ENCODE assay signal across 15 cellular contexts in the genomic region with DNA sequence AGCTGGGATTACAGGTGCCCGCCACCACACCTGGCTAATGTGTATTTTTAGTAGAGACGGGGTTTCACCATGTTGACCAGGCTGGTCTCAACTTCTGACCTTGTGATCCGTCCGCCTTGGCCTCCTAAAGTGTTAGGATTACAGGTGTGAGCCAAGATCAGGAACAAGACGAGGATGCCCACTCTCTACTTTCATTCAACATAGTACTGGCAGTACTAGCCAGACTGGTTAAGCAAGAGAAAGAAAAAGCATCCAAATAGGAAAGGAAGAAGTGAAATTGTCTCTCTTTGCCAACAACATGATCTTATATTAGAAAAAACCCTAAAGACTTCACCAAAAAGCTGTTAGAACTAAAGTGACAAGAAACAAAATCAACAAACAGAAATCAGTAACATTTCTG. TPM values are rescaled to one million over a fixed set of nuclear protein-coding genes. Genes with fewer than 3 reads are reported as not detected.
DNase-seq lines count a peak whose midpoint lies in the region; ATAC-seq, FAIRE-seq and TF ChIP-seq lines count a peak whose summit lies in the region.
"Had no signal": no experiment of that assay in that cellular context is flagged by ENCODE, and none has a peak within 500 bp of the region (broad histone marks: within the 10 kb centered on the region; RNA-seq: fewer than 3 reads in every experiment).

No MANE protein-coding gene starts in this region.

- peak overlapping the region; percentile 7 for H3K27ac Mint-ChIP-seq in activated naive CD4-positive, alpha-beta T cell treated with anti-CD3 and anti-CD28 coated beads, Interleukin-2, amount 10 ng/mL, durations not matched to agents 7 days and 5 days
- H3K27ac Mint-ChIP-seq in T-helper 17 cell (peak overlapping the region; percentile 37), nephron progenitor cell (peak overlapping the region; percentile 27), type B pancreatic cell (peak overlapping the region; percentile 41)

- no peaks in the 10 kb centered on the region for H3K9me3 ChIP-seq in T-helper 17 cell (ENCODE audit: control insufficient read depth, low read length, poor library complexity, severe bottlenecking)
- H3K9me3 ChIP-seq: BLaER1 had no signal

- no peak for DNase-seq in activated naive CD4-positive, alpha-beta T cell treated with anti-CD3 and anti-CD28 coated beads, Interleukin-2, amount 10 ng/mL, durations not matched to agents 7 days and 5 days
- DNase-seq in activated naive CD4-positive, alpha-beta T cell treated with anti-CD3 and anti-CD28 coated beads, Interleukin-2, amount 50 U/mL, for 16 hours, result no peak
- DNase-seq in T-helper 17 cell, result no peak
- DNase-seq in nephron progenitor cell, result no peak
- no peak for DNase-seq in type B pancreatic cell (ENCODE audit: extremely low spot score, unreplicated experiment)
- DNase-seq in RCC 7860 (ENCODE audit: low spot score), result no peak
- DNase-seq in NCI-H2081 (lab: John Stamatoyannopoulos, UW), result no peak
- DNase-seq: 8988T; CD8-positive, alpha-beta T cell; H9 had no signal

- CTCF ChIA-PET in activated naive CD4-positive, alpha-beta T cell treated with anti-CD3 and anti-CD28 coated beads, Interleukin-2, amount 10 ng/mL, durations not matched to agents 7 days and 5 days (lab: Charles Lee), result interaction anchor here (0.7 to 1.3 kb wide), 2 partner anchors 63 to 77 kb away, joined by 3 to 4 read pairs; no protein-coding TSS in a partner anchor

- FAIRE-seq in RCC 7860 (lab: Jason Lieb, UNC), result no peak
- FAIRE-seq: D721Med, H1 had no signal

- H3K27me3 Mint-ChIP-seq in activated naive CD4-positive, alpha-beta T cell treated with anti-CD3 and anti-CD28 coated beads, Interleukin-2, amount 10 ng/mL, durations not matched to agents 7 days and 5 days, result no peaks in the 10 kb centered on the region
- H3K27me3 Mint-ChIP-seq in T-helper 17 cell (no peaks in the 10 kb centered on the region), nephron progenitor cell (ENCODE audit: low read depth, poor library complexity) (peaks cover 2% of the 10 kb centered on the region), type B pancreatic cell (no peaks in the 10 kb centered on the region)

- no peak for ATAC-seq in T-helper 17 cell
- no peak for ATAC-seq in HG02678 (IDR thresholded peaks at IDR 0.05; ENCODE audit: unreplicated experiment)
- ATAC-seq: CD8-positive, alpha-beta T cell had no signal

- H3K4me1 Mint-ChIP-seq in activated naive CD4-positive, alpha-beta T cell treated with anti-CD3 and anti-CD28 coated beads, Interleukin-2, amount 10 ng/mL, durations not matched to agents 7 days and 5 days, result no peaks in the 10 kb centered on the region
- no peaks in the 10 kb centered on the region for H3K4me1 Mint-ChIP-seq in T-helper 17 cell
- no peaks in the 10 kb centered on the region for H3K4me1 Mint-ChIP-seq in nephron progenitor cell
- no peaks in the 10 kb centered on the region for H3K4me1 Mint-ChIP-seq in type B pancreatic cell (ENCODE audit: unreplicated experiment)
- H3K4me1 Mint-ChIP-seq: CD14-positive monocyte, H9 had no signal

- peaks cover 4% of the 10 kb centered on the region for H3K36me3 Mint-ChIP-seq in activated naive CD4-positive, alpha-beta T cell treated with anti-CD3 and anti-CD28 coated beads, Interleukin-2, amount 10 ng/mL, durations not matched to agents 7 days and 5 days
- H3K36me3 Mint-ChIP-seq in T-helper 17 cell (ENCODE audit: low read depth) (peaks cover 3% of the 10 kb centered on the region), nephron progenitor cell (ENCODE audit: low read depth) (peaks cover 7% of the 10 kb centered on the region), type B pancreatic cell (no peaks in the 10 kb centered on the region)

- no peaks in the 10 kb centered on the region for H3K9me3 Mint-ChIP-seq in activated naive CD4-positive, alpha-beta T cell treated with anti-CD3 and anti-CD28 coated beads, Interleukin-2, amount 10 ng/mL, durations not matched to agents 7 days and 5 days
- H3K9me3 Mint-ChIP-seq in nephron progenitor cell (no peaks in the 10 kb centered on the region), type B pancreatic cell (no peaks in the 10 kb centered on the region)
- H3K9me3 Mint-ChIP-seq: CD8-positive, alpha-beta T cell; H9 had no signal

- TF ChIP-seq CTCF in nephron progenitor cell (IDR thresholded peaks at IDR 0.05) (no peak), type B pancreatic cell (conservative IDR thresholded peaks at IDR 0.05) (no peak)

- H3K4me3 Mint-ChIP-seq in activated naive CD4-positive, alpha-beta T cell treated with anti-CD3 and anti-CD28 coated beads, Interleukin-2, amount 10 ng/mL, durations not matched to agents 7 days and 5 days, result no peak overlapping the region
- no peak overlapping the region for H3K4me3 Mint-ChIP-seq in T-helper 17 cell
- H3K4me3 Mint-ChIP-seq in nephron progenitor cell, result no peak overlapping the region
- peak overlapping the region; percentile 63 for H3K4me3 Mint-ChIP-seq in type B pancreatic cell
- H3K4me3 Mint-ChIP-seq: CD14-positive monocyte; CD8-positive, alpha-beta T cell; H9 had no signal

RNA-seq across cellular contexts. Expression of a gene that starts 7.4 kb away (rescaled TPM):
- total RNA-seq in T-helper 17 cell (1 to 10 TPM; 7.7 to 7.8 TPM), type B pancreatic cell (ENCODE audit: low replicate concordance) (24.1 and 30.8 TPM in 2 replicates)

RNA-seq across cellular contexts. Expression of a gene that starts 18.7 kb away (rescaled TPM):
- total RNA-seq in T-helper 17 cell (10 to 100 TPM; 33.7 to 48.1 TPM), type B pancreatic cell (ENCODE audit: low replicate concordance) (46.7 and 53.4 TPM in 2 replicates)

RNA-seq across cellular contexts. Expression of a gene that starts 23.8 kb away (rescaled TPM):
- total RNA-seq in T-helper 17 cell (10 to 100 TPM; 21.6 to 30.8 TPM), type B pancreatic cell (ENCODE audit: low replicate concordance) (29.0 and 33.5 TPM in 2 replicates)

RNA-seq across cellular contexts. Expression of a gene that starts 39.1 kb away (rescaled TPM):
- total RNA-seq in T-helper 17 cell (10 to 100 TPM; 29.4 to 30.0 TPM), type B pancreatic cell (ENCODE audit: low replicate concordance) (36.8 and 45.7 TPM in 2 replicates)
